Comparison of ENCODE assay signal across 28 cellular contexts in genomic region chr4:53800741-53801140, GRCh38.
"Had no signal": no experiment of that assay in that cellular context is flagged by ENCODE, and none has a peak within 500 bp of the region (broad histone marks: within the 10 kb centered on the region; RNA-seq: fewer than 3 reads in every experiment).

No MANE protein-coding gene starts in this region.

- H3K27me3 ChIP-seq: body of pancreas, breast epithelium, MG63, SJCRH30 had no signal

- H3K4me1 ChIP-seq: body of pancreas, breast epithelium, SJCRH30 had no signal

- H3K4me1 Mint-ChIP-seq: activated CD4-positive, alpha-beta T cell treated with anti-CD3 and anti-CD28 coated beads, Interleukin-2, amount 10 ng/mL, durations not matched to agents 24 days and 14 days; activated naive CD4-positive, alpha-beta T cell treated with anti-CD3 and anti-CD28 coated beads, Interleukin-2, amount 50 U/mL, for 24 hours; activated naive CD8-positive, alpha-beta T cell treated with anti-CD3 and anti-CD28 coated beads, Interleukin-2, amount 10 ng/mL, durations not matched to agents 7 days and 5 days had no signal

- H3K36me3 Mint-ChIP-seq: activated naive CD4-positive, alpha-beta T cell treated with anti-CD3 and anti-CD28 coated beads, Interleukin-2, amount 50 U/mL, for 24 hours; activated naive CD8-positive, alpha-beta T cell treated with anti-CD3 and anti-CD28 coated beads, Interleukin-2, amount 10 ng/mL, durations not matched to agents 7 days and 5 days had no signal

- H3K9me3 Mint-ChIP-seq: activated CD4-positive, alpha-beta T cell treated with anti-CD3 and anti-CD28 coated beads, Interleukin-2, amount 10 ng/mL, durations not matched to agents 24 days and 14 days; activated CD8-positive, alpha-beta T cell treated with anti-CD3 and anti-CD28 coated beads for 36 hours; activated naive CD4-positive, alpha-beta T cell treated with anti-CD3 and anti-CD28 coated beads, Interleukin-2, amount 50 U/mL, for 24 hours; activated naive CD8-positive, alpha-beta T cell treated with anti-CD3 and anti-CD28 coated beads, Interleukin-2, amount 10 ng/mL, durations not matched to agents 7 days and 5 days; activated T-helper 2 cell treated with anti-CD3 and anti-CD28 coated beads, Interferon-gamma antibody, Interleukin-2, Interleukin-4, amounts not matched to agents 10 μg/mL and 5 μg/mL and 100 μg/mL, durations not matched to agents 14 hours and 24 hours and 36 hours had no signal

- H3K4me3 ChIP-seq: body of pancreas, breast epithelium, MG63, SJCRH30, SK-N-MC had no signal

- H3K4me3 Mint-ChIP-seq: activated CD4-positive, alpha-beta T cell treated with anti-CD3 and anti-CD28 coated beads, Interleukin-2, amount 10 ng/mL, durations not matched to agents 24 days and 14 days; activated CD8-positive, alpha-beta T cell treated with anti-CD3 and anti-CD28 coated beads for 36 hours; activated naive CD4-positive, alpha-beta T cell treated with anti-CD3 and anti-CD28 coated beads, Interleukin-2, amount 50 U/mL, for 24 hours; activated naive CD8-positive, alpha-beta T cell treated with anti-CD3 and anti-CD28 coated beads, Interleukin-2, amount 10 ng/mL, durations not matched to agents 7 days and 5 days had no signal

- H3K36me3 ChIP-seq: breast epithelium, MG63, SJCRH30 had no signal

- DNase-seq: activated CD4-positive, alpha-beta T cell treated with anti-CD3 and anti-CD28 coated beads, Interleukin-2, amount 10 ng/mL, durations not matched to agents 24 days and 14 days; activated CD4-positive, alpha-beta T cell treated with anti-CD3 and anti-CD28 coated beads, Interleukin-2, amount 50 U/mL, for 4 hours; activated CD8-positive, alpha-beta T cell treated with anti-CD3 and anti-CD28 coated beads for 36 hours; activated gamma-delta T cell; activated naive CD4-positive, alpha-beta T cell treated with Interleukin-2 at 50 U/mL for 16 hours; activated naive CD8-positive, alpha-beta T cell treated with anti-CD3 and anti-CD28 coated beads, Interleukin-2, amount 10 ng/mL, durations not matched to agents 7 days and 5 days; activated T-cell treated with anti-CD3 and anti-CD28 coated beads, Interleukin-2, amount 50 U/mL, for 1 hour; body of pancreas; Kasumi-1; KG1; MG63; NCI-H1048; NCI-H1105 treated with DMSO at 0.1 percent for 48 hours; NCI-H1436; NCI-H1694; NCI-H2029; NCI-H345; NCI-H510A; NCI-H526; NCI-H748 treated with DMSO at 0.1 percent for 48 hours; NK-92 treated with Interleukin-12 subunit alpha and Interleukin-12 subunit beta, amount 100 ng/mL, for 24 hours; SHP77; SJCRH30; T1000 had no signal

- H3K27ac ChIP-seq: body of pancreas, breast epithelium, SJCRH30, SK-N-MC had no signal

- ATAC-seq: activated CD8-positive, alpha-beta T cell treated with anti-CD3 and anti-CD28 coated beads for 36 hours; body of pancreas had no signal

- H3K27me3 Mint-ChIP-seq: activated CD4-positive, alpha-beta T cell treated with anti-CD3 and anti-CD28 coated beads, Interleukin-2, amount 10 ng/mL, durations not matched to agents 24 days and 14 days; activated naive CD4-positive, alpha-beta T cell treated with anti-CD3 and anti-CD28 coated beads, Interleukin-2, amount 50 U/mL, for 24 hours had no signal

- H3K9me3 ChIP-seq: body of pancreas, breast epithelium, MG63, SJCRH30 had no signal
